In the genomic region with DNA sequence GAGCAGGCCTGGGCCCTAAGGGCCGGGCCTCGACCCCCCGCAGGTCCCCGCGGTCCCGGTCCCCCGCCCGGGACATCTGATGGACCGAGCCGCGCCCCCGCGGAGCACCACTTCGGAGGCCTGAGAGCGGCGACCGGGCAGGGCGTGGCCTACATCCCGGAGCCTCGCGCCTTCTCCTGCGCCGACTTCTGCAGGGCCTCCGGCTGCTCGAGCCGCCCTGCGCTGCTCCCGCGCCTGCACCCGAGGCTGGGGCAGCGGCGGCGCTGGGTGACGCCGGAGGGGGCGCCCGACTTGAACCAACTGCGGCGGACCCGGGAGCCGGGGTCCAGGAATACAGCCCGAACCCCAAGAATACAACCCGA, we compare ENCODE assay signal across 11 cellular contexts. TPM values are rescaled to one million over a fixed set of nuclear protein-coding genes. Genes with fewer than 3 reads are reported as not detected.
DNase-seq lines count a peak whose midpoint lies in the region; ATAC-seq, FAIRE-seq and TF ChIP-seq lines count a peak whose summit lies in the region.
"Had no signal": no experiment of that assay in that cellular context is flagged by ENCODE, and none has a peak within 500 bp of the region (broad histone marks: within the 10 kb centered on the region; RNA-seq: fewer than 3 reads in every experiment).

No MANE protein-coding gene starts in this region.

- no peaks in the 10 kb centered on the region for H3K27me3 ChIP-seq in thoracic aorta (replicated peaks; ENCODE audit: insufficient read depth)

- intact Hi-C loops in mucosa of descending colon (cut with DNase I, micrococcal nuclease): no loop called here

- DNase-seq in activated CD4-positive, CD25-positive, alpha-beta regulatory T cell (lab: John Stamatoyannopoulos, UW): no peak
- no peak for DNase-seq in astrocyte of the cerebellum (ENCODE audit: low read depth)
- DNase-seq in mucosa of descending colon: peak in 1 of 3 donors; percentile 56
- no peak for DNase-seq in thoracic aorta (ENCODE audit: low spot score)
- no peak for DNase-seq in HTR-8/SVneo (ENCODE audit: insufficient read length, low spot score)
- no peak for DNase-seq in NCI-H2029 treated with DMSO at 0.1 percent for 48 hours (lab: John Stamatoyannopoulos, UW)
- DNase-seq in COLO829 (ENCODE audit: low spot score): no peak
- DNase-seq: ACHN, nucleus accumbens had no signal

- peaks cover 3% of the 10 kb centered on the region for H3K9me3 ChIP-seq in mucosa of descending colon
- H3K9me3 ChIP-seq in thoracic aorta: no peaks in the 10 kb centered on the region

- ATAC-seq in activated CD4-positive, CD25-positive, alpha-beta regulatory T cell treated with anti-CD3 and anti-CD28 coated beads, Interleukin-2, amount 50 U/mL, for 24 hours: peak; percentile 79 to 80
- peak; percentile 61 for ATAC-seq in mucosa of descending colon
- no peak for ATAC-seq in thoracic aorta (ENCODE audit: insufficient number of reproducible peaks, low FRiP score, low read depth)

- H3K4me3 ChIP-seq in astrocyte of the cerebellum (ENCODE audit: low read depth, low read length): no peak overlapping the region
- H3K4me3 ChIP-seq in mucosa of descending colon: no peak overlapping the region
- H3K4me3 ChIP-seq in thoracic aorta: peak overlapping the region; percentile 56

- H3K36me3 ChIP-seq in mucosa of descending colon (ENCODE audit: low read depth) (no peaks in the 10 kb centered on the region), thoracic aorta (no peaks in the 10 kb centered on the region)

- FAIRE-seq in HTR-8/SVneo (lab: Jason Lieb, UNC): no peak

- H3K27ac ChIP-seq in thoracic aorta: no peak overlapping the region

- in situ Hi-C loops in astrocyte of the cerebellum (cut with HindIII; ENCODE audit: low sequenced_read_pairs): no loop called here

- H3K4me1 ChIP-seq in mucosa of descending colon (ENCODE audit: low read depth) (peaks cover 4% of the 10 kb centered on the region), thoracic aorta (ENCODE audit: control insufficient read depth in 1 of 2, low read depth in 2 of 2) (peaks cover 0 to 9% of the 10 kb centered on the region in 2 donors)

- peak; percentile 1 for TF ChIP-seq CTCF in astrocyte of the cerebellum (IDR thresholded peaks at IDR 0.05; ENCODE audit: low read depth, low read length, missing control alignments)
- no peak for TF ChIP-seq CTCF in mucosa of descending colon (IDR thresholded peaks at IDR 0.05)
- TF ChIP-seq CTCF in thoracic aorta (IDR thresholded peaks at IDR 0.05): no peak

RNA-seq across cellular contexts. Expression of a gene that starts 14.9 kb away (rescaled TPM):
- total RNA-seq in mucosa of descending colon (under 1 TPM in 1 of 3 donors, not detected in 2; 0.90 TPM), thoracic aorta (not detected)
- total RNA-seq: HT-29 had no signal

RNA-seq across cellular contexts. Expression of a gene that starts 44.6 kb away (rescaled TPM):
- total RNA-seq in mucosa of descending colon (10 to 100 TPM in 1 of 3 donors, 1 to 10 TPM in 2; 1.8 to 12.0 (median 3.6) TPM), thoracic aorta (1 to 10 TPM in 1 of 2 donors, not detected in 1; 1.4 TPM)

RNA-seq across cellular contexts. Expression of a gene that starts 51.8 kb away (rescaled TPM):
- 1 to 10 TPM; 1.1 to 1.5 (median 1.3) TPM for total RNA-seq in mucosa of descending colon
- under 1 TPM in 1 of 2 donors, not detected in 1; 0.68 TPM for total RNA-seq in thoracic aorta
